1 cellular context compared by ENCODE assay signal in genomic region chr19:45645631-45646344, GRCh38.
A peak's percentile ranks its signal among the peaks of the same experiment; 100 is the strongest.
TF ChIP-seq lines count a peak whose summit lies in the region.

No MANE protein-coding gene starts in this region.

TF ChIP-seq in HEK293, 187 proteins besides CTCF, POLR2A, EP300 and RAD21 (continued from another document and continues in another):
- TF ChIP-seq ZFHX2 (tag by site-specific recombination; conservative IDR thresholded peaks at IDR 0.05) (peak; percentile 65; the same call in 1 of the 2 replicates), ZNF202 (tag by site-specific recombination; IDR thresholded peaks at IDR 0.05; ENCODE audit: borderline replicate concordance) (no peak), ZNF830 (tag by site-specific recombination; IDR thresholded peaks at IDR 0.05; ENCODE audit: low read depth) (no peak), ZFP3 (tag by site-specific recombination; IDR thresholded peaks at IDR 0.05; ENCODE audit: low read depth) (no peak), ZNF548 (tag by site-specific recombination; IDR thresholded peaks at IDR 0.05) (no peak), MEIS1 (CRISPR knock-in tag; IDR thresholded peaks at IDR 0.05; ENCODE audit: borderline replicate concordance) (no peak), ZNF692 (tag by site-specific recombination; IDR thresholded peaks at IDR 0.05) (peak; percentile 58; the same call in 1 of the 2 replicates), ZXDB (tag by site-specific recombination; IDR thresholded peaks at IDR 0.05) (peak; percentile 64), ZNF777 (tag by site-specific recombination; IDR thresholded peaks at IDR 0.05; ENCODE audit: borderline replicate concordance) (no peak), ZNF223 (tag by site-specific recombination; IDR thresholded peaks at IDR 0.05) (no peak), BCL11A (tag by site-specific recombination; IDR thresholded peaks at IDR 0.05; ENCODE audit: low read depth) (0 out of 2 replicates have a peak, but pooled peaks have one; percentile 7), KLF16 (tag by site-specific recombination; IDR thresholded peaks at IDR 0.05) (peak; percentile 82), ZBTB11 (tag by site-specific recombination; conservative IDR thresholded peaks at IDR 0.05; ENCODE audit: low read depth) (peak; percentile 21; the same call in 1 of the 2 replicates), ZNF623 (tag by site-specific recombination; IDR thresholded peaks at IDR 0.05) (peak; percentile 100), ZNF473 (tag by site-specific recombination; IDR thresholded peaks at IDR 0.05) (no peak), ZSCAN23 (tag by site-specific recombination; IDR thresholded peaks at IDR 0.05) (no peak), ZNF561 (tag by site-specific recombination; IDR thresholded peaks at IDR 0.05; ENCODE audit: borderline replicate concordance) (peak; percentile 83), ZNF140 (tag by site-specific recombination; IDR thresholded peaks at IDR 0.05) (no peak), KLF9 (tag by site-specific recombination; IDR thresholded peaks at IDR 0.05; ENCODE audit: low read depth) (peak; percentile 52; the same call in 1 of the 2 replicates), SALL2 (tag by site-specific recombination; IDR thresholded peaks at IDR 0.05; ENCODE audit: borderline replicate concordance) (no peak), ZSCAN4 (tag by site-specific recombination; IDR thresholded peaks at IDR 0.05) (0 out of 2 replicates have a peak, but pooled peaks have one; percentile 10), ZNF416 (tag by site-specific recombination; IDR thresholded peaks at IDR 0.05) (no peak), KLF7 (tag by site-specific recombination; IDR thresholded peaks at IDR 0.05; ENCODE audit: borderline replicate concordance) (peak; percentile 79; the same call in 1 of the 2 replicates), KLF10 (tag by site-specific recombination; IDR thresholded peaks at IDR 0.05) (peak; percentile 74; the same call in 1 of the 2 replicates), ZNF239 (tag by site-specific recombination; IDR thresholded peaks at IDR 0.05) (peak; percentile 13; the same call in 1 of the 2 replicates), ZNF10 (tag by site-specific recombination; IDR thresholded peaks at IDR 0.05) (no peak), PRDM10 (tag by site-specific recombination; IDR thresholded peaks at IDR 0.05) (peak; percentile 91), ZNF600 (tag by site-specific recombination; IDR thresholded peaks at IDR 0.05) (no peak), GFI1B (tag by site-specific recombination; IDR thresholded peaks at IDR 0.05) (no peak), ZNF596 (tag by site-specific recombination; IDR thresholded peaks at IDR 0.05) (no peak), ZNF184 (tag by site-specific recombination; IDR thresholded peaks at IDR 0.05) (no peak), ZNF214 (tag by site-specific recombination; IDR thresholded peaks at IDR 0.05; ENCODE audit: borderline replicate concordance) (no peak), ZNF791 (tag by site-specific recombination; IDR thresholded peaks at IDR 0.05) (no peak), KLF8 (tag by site-specific recombination; IDR thresholded peaks at IDR 0.05) (peak; percentile 86), HOXD13 (CRISPR knock-in tag; IDR thresholded peaks at IDR 0.05; ENCODE audit: borderline replicate concordance) (no peak), ZNF449 (tag by site-specific recombination; IDR thresholded peaks at IDR 0.05) (no peak), ZNF580 (tag by site-specific recombination; IDR thresholded peaks at IDR 0.05) (peak; percentile 94), ZNF629 (tag by site-specific recombination; IDR thresholded peaks at IDR 0.05) (peak; percentile 61), YY1 (tag by site-specific recombination; IDR thresholded peaks at IDR 0.05) (0 out of 2 replicates have a peak, but pooled peaks have one; percentile 18), ZNF354C (tag by site-specific recombination; IDR thresholded peaks at IDR 0.05; ENCODE audit: borderline replicate concordance, low read depth) (no peak), ZNF654 (tag by site-specific recombination; IDR thresholded peaks at IDR 0.05; ENCODE audit: low read depth) (no peak), ZNF157 (tag by site-specific recombination; IDR thresholded peaks at IDR 0.05) (no peak), SP7 (tag by site-specific recombination; IDR thresholded peaks at IDR 0.05) (peak; percentile 71)
- TF ChIP-seq, protein P1, sequence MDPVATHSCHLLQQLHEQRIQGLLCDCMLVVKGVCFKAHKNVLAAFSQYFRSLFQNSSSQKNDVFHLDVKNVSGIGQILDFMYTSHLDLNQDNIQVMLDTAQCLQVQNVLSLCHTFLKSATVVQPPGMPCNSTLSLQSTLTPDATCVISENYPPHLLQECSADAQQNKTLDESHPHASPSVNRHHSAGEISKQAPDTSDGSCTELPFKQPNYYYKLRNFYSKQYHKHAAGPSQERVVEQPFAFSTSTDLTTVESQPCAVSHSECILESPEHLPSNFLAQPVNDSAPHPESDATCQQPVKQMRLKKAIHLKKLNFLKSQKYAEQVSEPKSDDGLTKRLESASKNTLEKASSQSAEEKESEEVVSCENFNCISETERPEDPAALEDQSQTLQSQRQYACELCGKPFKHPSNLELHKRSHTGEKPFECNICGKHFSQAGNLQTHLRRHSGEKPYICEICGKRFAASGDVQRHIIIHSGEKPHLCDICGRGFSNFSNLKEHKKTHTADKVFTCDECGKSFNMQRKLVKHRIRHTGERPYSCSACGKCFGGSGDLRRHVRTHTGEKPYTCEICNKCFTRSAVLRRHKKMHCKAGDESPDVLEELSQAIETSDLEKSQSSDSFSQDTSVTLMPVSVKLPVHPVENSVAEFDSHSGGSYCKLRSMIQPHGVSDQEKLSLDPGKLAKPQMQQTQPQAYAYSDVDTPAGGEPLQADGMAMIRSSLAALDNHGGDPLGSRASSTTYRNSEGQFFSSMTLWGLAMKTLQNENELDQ (tag by site-specific recombination; IDR thresholded peaks at IDR 0.05; ENCODE audit: low read depth): no peak
- TF ChIP-seq, protein P2, sequence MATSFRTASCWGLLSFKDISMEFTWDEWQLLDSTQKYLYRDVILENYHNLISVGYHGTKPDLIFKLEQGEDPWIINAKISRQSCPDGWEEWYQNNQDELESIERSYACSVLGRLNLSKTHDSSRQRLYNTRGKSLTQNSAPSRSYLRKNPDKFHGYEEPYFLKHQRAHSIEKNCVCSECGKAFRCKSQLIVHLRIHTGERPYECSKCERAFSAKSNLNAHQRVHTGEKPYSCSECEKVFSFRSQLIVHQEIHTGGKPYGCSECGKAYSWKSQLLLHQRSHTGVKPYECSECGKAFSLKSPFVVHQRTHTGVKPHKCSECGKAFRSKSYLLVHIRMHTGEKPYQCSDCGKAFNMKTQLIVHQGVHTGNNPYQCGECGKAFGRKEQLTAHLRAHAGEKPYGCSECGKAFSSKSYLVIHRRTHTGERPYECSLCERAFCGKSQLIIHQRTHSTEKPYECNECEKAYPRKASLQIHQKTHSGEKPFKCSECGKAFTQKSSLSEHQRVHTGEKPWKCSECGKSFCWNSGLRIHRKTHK (tag by site-specific recombination; IDR thresholded peaks at IDR 0.05): no peak
- TF ChIP-seq, protein P3, sequence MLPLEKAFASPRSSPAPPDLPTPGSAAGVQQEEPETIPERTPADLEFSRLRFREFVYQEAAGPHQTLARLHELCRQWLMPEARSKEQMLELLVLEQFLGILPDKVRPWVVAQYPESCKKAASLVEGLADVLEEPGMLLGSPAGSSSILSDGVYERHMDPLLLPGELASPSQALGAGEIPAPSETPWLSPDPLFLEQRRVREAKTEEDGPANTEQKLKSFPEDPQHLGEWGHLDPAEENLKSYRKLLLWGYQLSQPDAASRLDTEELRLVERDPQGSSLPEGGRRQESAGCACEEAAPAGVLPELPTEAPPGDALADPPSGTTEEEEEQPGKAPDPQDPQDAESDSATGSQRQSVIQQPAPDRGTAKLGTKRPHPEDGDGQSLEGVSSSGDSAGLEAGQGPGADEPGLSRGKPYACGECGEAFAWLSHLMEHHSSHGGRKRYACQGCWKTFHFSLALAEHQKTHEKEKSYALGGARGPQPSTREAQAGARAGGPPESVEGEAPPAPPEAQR (tag by site-specific recombination; IDR thresholded peaks at IDR 0.05): 0 out of 2 replicates have a peak, but pooled peaks have one; percentile 49
- TF ChIP-seq, protein P4, sequence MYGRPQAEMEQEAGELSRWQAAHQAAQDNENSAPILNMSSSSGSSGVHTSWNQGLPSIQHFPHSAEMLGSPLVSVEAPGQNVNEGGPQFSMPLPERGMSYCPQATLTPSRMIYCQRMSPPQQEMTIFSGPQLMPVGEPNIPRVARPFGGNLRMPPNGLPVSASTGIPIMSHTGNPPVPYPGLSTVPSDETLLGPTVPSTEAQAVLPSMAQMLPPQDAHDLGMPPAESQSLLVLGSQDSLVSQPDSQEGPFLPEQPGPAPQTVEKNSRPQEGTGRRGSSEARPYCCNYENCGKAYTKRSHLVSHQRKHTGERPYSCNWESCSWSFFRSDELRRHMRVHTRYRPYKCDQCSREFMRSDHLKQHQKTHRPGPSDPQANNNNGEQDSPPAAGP (tag by site-specific recombination; IDR thresholded peaks at IDR 0.05): peak; percentile 52; the same call in 1 of the 2 replicates
